ENCODE assay signal across 18 cellular contexts in the genomic region with DNA sequence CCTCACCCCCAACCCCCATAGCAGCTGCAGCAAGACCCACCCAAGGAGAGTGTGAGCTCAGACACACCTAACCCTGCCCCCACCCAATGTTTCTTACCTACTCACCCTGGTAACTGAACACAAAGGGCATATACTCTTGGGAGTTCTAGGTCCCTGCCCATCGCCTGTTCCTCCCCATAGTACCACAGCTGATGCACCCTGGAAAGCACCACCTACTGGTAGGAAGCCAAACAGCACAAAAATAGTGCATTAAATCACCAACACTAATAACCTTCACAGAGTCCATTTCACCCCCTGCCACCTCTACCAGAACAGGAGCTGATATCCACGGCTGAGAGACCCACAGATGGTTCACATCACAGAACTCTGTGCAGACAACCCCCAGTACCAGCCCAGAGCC.
DNase-seq lines count a peak whose midpoint lies in the region; ATAC-seq and TF ChIP-seq lines count a peak whose summit lies in the region.
"Had no signal": no experiment of that assay in that cellular context is flagged by ENCODE, and none has a peak within 500 bp of the region (broad histone marks: within the 10 kb centered on the region; RNA-seq: fewer than 3 reads in every experiment).

No MANE protein-coding gene starts in this region.

- H3K4me1 Mint-ChIP-seq in HFFc6 (ENCODE audit: low read depth) = no peaks in the 10 kb centered on the region

- H3K36me3 ChIP-seq in WERI-Rb-1 = no peaks in the 10 kb centered on the region
- H3K36me3 ChIP-seq: HAP-1, spleen had no signal

- TF ChIP-seq CTCF in HL-60 (IDR thresholded peaks at IDR 0.05; ENCODE audit: insufficient read depth, low read length) (peak; percentile 6), WERI-Rb-1 (IDR thresholded peaks at IDR 0.05; ENCODE audit: low read depth, low read length) (0 out of 2 replicates have a peak, but pooled peaks have one; percentile 20), HFFc6 (IDR thresholded peaks at IDR 0.05) (no peak)

- no peak overlapping the region for H3K27ac Mint-ChIP-seq in HFFc6
- H3K27ac Mint-ChIP-seq: activated T-cell treated with anti-CD3 and anti-CD28 coated beads, Interleukin-2, amount 50 U/mL, for 24 hours; T-helper 1 cell treated with Interleukin-12 subunit alpha and Interleukin-12 subunit beta and Interleukin-4 antibody, amounts not matched to agents 30 μg/mL and 1 μg/mL, for 36 hours had no signal

- in situ Hi-C loops in ACHN (cut with HindIII; ENCODE audit: low pct_ligation_motif_present, low pct_unique_long_range_greater_than_20kb, low sequenced_read_pairs) = no loop called here

- H3K9me3 Mint-ChIP-seq in HFFc6 = peaks cover 79% of the 10 kb centered on the region

- no peaks in the 10 kb centered on the region for H3K9me3 ChIP-seq in WERI-Rb-1 (ENCODE audit: severe bottlenecking)
- H3K9me3 ChIP-seq: HAP-1 had no signal

- no peaks in the 10 kb centered on the region for H3K36me3 Mint-ChIP-seq in HFFc6 (ENCODE audit: low read depth)

- no peak overlapping the region for H3K4me3 Mint-ChIP-seq in HFFc6
- H3K4me3 Mint-ChIP-seq: activated T-cell treated with anti-CD3 and anti-CD28 coated beads, Interleukin-2, amount 50 U/mL, for 24 hours; T-helper 1 cell treated with Interleukin-12 subunit alpha and Interleukin-12 subunit beta and Interleukin-4 antibody, amounts not matched to agents 30 μg/mL and 1 μg/mL, for 36 hours had no signal

- DNase-seq in ACHN (peak; percentile 4), HL-60 (ENCODE audit: low read depth in 1 of 2, low spot score in 1 of 2) (no peak), WERI-Rb-1 (no peak), HFFc6 (no peak), SW 1271 (lab: John Stamatoyannopoulos, UW) (no peak)
- no peak for DNase-seq in stimulated activated CD4-positive, alpha-beta T cell treated with anti-CD3 and anti-CD28 coated beads, Interleukin-2, amount 100 ng/mL, for 24 hours
- no peak for DNase-seq in NK-92 treated with Interleukin-12 subunit alpha and Interleukin-12 subunit beta, amount 100 ng/mL, for 24 hours (lab: John Stamatoyannopoulos, UW)
- DNase-seq: activated CD4-positive, alpha-beta T cell treated with anti-CD3 and anti-CD28 coated beads for 48 hours; activated T-cell treated with anti-CD3 and anti-CD28 coated beads, Interleukin-2, amount 50 U/mL, for 24 hours; Calu3; islet precursor cell; NCI-H1105 treated with DMSO at 0.1 percent for 48 hours; NCI-H2227 treated with DMSO at 0.1 percent for 48 hours; spleen had no signal

- H3K27me3 ChIP-seq in HL-60 (ENCODE audit: insufficient read depth, poor library complexity, severe bottlenecking) (peaks cover 2% of the 10 kb centered on the region), WERI-Rb-1 (ENCODE audit: insufficient read depth, low read depth, severe bottlenecking) (no peaks in the 10 kb centered on the region)
- H3K27me3 ChIP-seq: spleen had no signal

- peak; percentile 54 for ATAC-seq in GM18907 (IDR thresholded peaks at IDR 0.05; ENCODE audit: unreplicated experiment)

- H3K27ac ChIP-seq in HL-60 (replicated peaks) (no peak overlapping the region), WERI-Rb-1 (no peak overlapping the region)
- H3K27ac ChIP-seq: parathyroid adenoma, spleen had no signal

- H3K27me3 Mint-ChIP-seq in HFFc6 (ENCODE audit: insufficient read depth) = no peaks in the 10 kb centered on the region; the same call in 1 of the 2 replicates
- H3K27me3 Mint-ChIP-seq: activated T-cell treated with anti-CD3 and anti-CD28 coated beads, Interleukin-2, amount 50 U/mL, for 24 hours had no signal

- no peak overlapping the region for H3K4me3 ChIP-seq in HL-60 (replicated peaks; ENCODE audit: insufficient read depth, low read length)
- no peak overlapping the region for H3K4me3 ChIP-seq in WERI-Rb-1 (ENCODE audit: low read depth, low read length)
- H3K4me3 ChIP-seq: HAP-1, spleen had no signal
